22 cellular contexts compared by ENCODE assay signal in genomic region chr19:54923276-54923675, GRCh38. TPM values are rescaled to one million over a fixed set of nuclear protein-coding genes. Genes with fewer than 3 reads are reported as not detected.
A peak's percentile ranks its signal among the peaks of the same experiment; 100 is the strongest.
DNase-seq lines count a peak whose midpoint lies in the region; ATAC-seq, FAIRE-seq and TF ChIP-seq lines count a peak whose summit lies in the region.
"Had no signal": no experiment of that assay in that cellular context is flagged by ENCODE, and none has a peak within 500 bp of the region (broad histone marks: within the 10 kb centered on the region; RNA-seq: fewer than 3 reads in every experiment).

No MANE protein-coding gene starts in this region.

- no peak overlapping the region for H3K4me3 ChIP-seq in BLaER1 treated with 17β-estradiol and CSF1 and Interleukin-3, amounts not matched to agents 10 nM and 100 nM
- H3K4me3 ChIP-seq in H7 (ENCODE audit: insufficient read depth, low read depth, low read length): no peak overlapping the region
- no peak overlapping the region for H3K4me3 ChIP-seq in bronchial epithelial cell (ENCODE audit: low read depth, low read length)
- no peak overlapping the region for H3K4me3 ChIP-seq in mucosa of descending colon
- H3K4me3 ChIP-seq: GM23248 had no signal

- ATAC-seq in mucosa of descending colon: peak; percentile 18
- no peak for ATAC-seq in GM18520 (IDR thresholded peaks at IDR 0.05; ENCODE audit: unreplicated experiment)
- ATAC-seq in foreskin keratinocyte: no peak
- ATAC-seq: CD8-positive, alpha-beta T cell; HCT116; HepG2 had no signal

- FAIRE-seq in bronchial epithelial cell (lab: Jason Lieb, UNC): peak; percentile 28
- FAIRE-seq: A204.1, H54, HepG2 had no signal

- H3K27ac ChIP-seq in BLaER1 treated with 17β-estradiol and CSF1 and Interleukin-3, amounts not matched to agents 10 nM and 100 nM: no peak overlapping the region
- H3K27ac ChIP-seq in foreskin keratinocyte: no peak overlapping the region
- H3K27ac ChIP-seq in caudate nucleus (ENCODE audit: low read depth, low read length): no peak overlapping the region
- H3K27ac ChIP-seq: GM23248 had no signal

- no peaks in the 10 kb centered on the region for H4K20me1 ChIP-seq in BLaER1 treated with 17β-estradiol and CSF1 and Interleukin-3, amounts not matched to agents 10 nM and 100 nM

- H3K36me3 ChIP-seq in BLaER1 treated with 17β-estradiol and CSF1 and Interleukin-3, amounts not matched to agents 10 nM and 100 nM: no peaks in the 10 kb centered on the region
- H3K36me3 ChIP-seq in H7 (replicated peaks; ENCODE audit: control insufficient read depth, insufficient read depth, low read length) (no peaks in the 10 kb centered on the region), bronchial epithelial cell (ENCODE audit: control insufficient read depth, insufficient read depth, low read length) (no peaks in the 10 kb centered on the region), mucosa of descending colon (ENCODE audit: low read depth) (no peaks in the 10 kb centered on the region)

- peaks cover 0 to 6% (median 0%) of the 10 kb centered on the region in 11 experiments; a peak in 4 of 22 replicates for H3K27me3 ChIP-seq in BLaER1 treated with 17β-estradiol and CSF1 and Interleukin-3, amounts not matched to agents 10 nM and 100 nM
- no peaks in the 10 kb centered on the region for H3K27me3 ChIP-seq in H7 (ENCODE audit: control insufficient read depth, insufficient read depth, low read length)
- no peaks in the 10 kb centered on the region for H3K27me3 ChIP-seq in bronchial epithelial cell (ENCODE audit: control insufficient read depth, insufficient read depth, low read length)
- no peaks in the 10 kb centered on the region for H3K27me3 ChIP-seq in foreskin keratinocyte

- H3K9me3 ChIP-seq in BLaER1 treated with 17β-estradiol and CSF1 and Interleukin-3, amounts not matched to agents 10 nM and 100 nM (replicated peaks in 1 of 11): peaks cover 15 to 23% (median 17%) of the 10 kb centered on the region in 11 experiments
- peaks cover 10% of the 10 kb centered on the region for H3K9me3 ChIP-seq in mucosa of descending colon

- DNase-seq in H7: peak; percentile 7
- DNase-seq in bronchial epithelial cell (ENCODE audit: low read depth): no peak
- no peak for DNase-seq in mucosa of descending colon
- no peak for DNase-seq in foreskin keratinocyte
- no peak for DNase-seq in caudate nucleus (lab: John Stamatoyannopoulos, UW)
- no peak for DNase-seq in GM19240 (ENCODE audit: insufficient read length, low spot score)
- DNase-seq: ACHN; Calu3; CD8-positive, alpha-beta T cell; DMS79 treated with DMSO at 0.1 percent for 48 hours; GF-D8; GM23248; HFFc6; Kasumi-1; KG1 had no signal

- H3K9ac ChIP-seq in BLaER1 treated with 17β-estradiol and CSF1 and Interleukin-3, amounts not matched to agents 10 nM and 100 nM: no peak overlapping the region
- H3K9ac ChIP-seq: GM23248 had no signal

- TF ChIP-seq CTCF in bronchial epithelial cell (IDR thresholded peaks at IDR 0.05; ENCODE audit: insufficient read depth, low read length, severe bottlenecking) (no peak), mucosa of descending colon (IDR thresholded peaks at IDR 0.05) (no peak), foreskin keratinocyte (conservative IDR thresholded peaks at IDR 0.05) (no peak)

- intact Hi-C loops in mucosa of descending colon (cut with DNase I, micrococcal nuclease): no loop called here

- peaks cover 10 to 38% (median 33%) of the 10 kb centered on the region in 10 experiments for H3K4me1 ChIP-seq in BLaER1 treated with 17β-estradiol and CSF1 and Interleukin-3, amounts not matched to agents 10 nM and 100 nM
- no peaks in the 10 kb centered on the region for H3K4me1 ChIP-seq in mucosa of descending colon (ENCODE audit: low read depth)
- H3K4me1 ChIP-seq in foreskin keratinocyte: no peaks in the 10 kb centered on the region

- H3K4me2 ChIP-seq in BLaER1 treated with 17β-estradiol and CSF1 and Interleukin-3, amounts not matched to agents 10 nM and 100 nM: peak overlapping the region in 9 of 11 experiments; percentile 16 to 72 (median 46); a peak in 14 of 22 replicates

RNA-seq across cellular contexts. Expression of gene NCR1, which starts 17.3 kb away (rescaled TPM):
- total RNA-seq in H7 (2014; rRNA removed; shearing (Covaris generic)): 1.8 and 12.6 TPM in 2 replicates
- not detected in 2 replicates for total RNA-seq in bronchial epithelial cell
- under 1 TPM; 0.39 to 0.98 (median 0.73) TPM for total RNA-seq in mucosa of descending colon
- total RNA-seq in foreskin keratinocyte: not detected in 2 replicates
- polyA plus RNA-seq in foreskin keratinocyte: not detected in 2 replicates
- total RNA-seq: Calu3, GM23248, HepG2, HFFc6 had no signal
- polyA plus RNA-seq: BJ, GM23248, HepG2 had no signal

RNA-seq across cellular contexts. Expression of gene NLRP7, which starts 24.1 kb away (rescaled TPM):
- total RNA-seq in H7 (2014; rRNA removed; shearing (Covaris generic)): 1.9 and 3.2 TPM in 2 replicates
- 0.13 TPM in 1 of 2 replicates, not detected in the other for total RNA-seq in bronchial epithelial cell
- under 1 TPM in 1 of 3 donors, not detected in 2; 0.12 TPM for total RNA-seq in mucosa of descending colon
- not detected in 2 replicates for total RNA-seq in foreskin keratinocyte
- polyA plus RNA-seq in foreskin keratinocyte: not detected in 2 replicates
- total RNA-seq: Calu3; CD8-positive, alpha-beta T cell; GM23248; HepG2; HFFc6 had no signal
- polyA plus RNA-seq: BJ, GM23248, HepG2 had no signal

RNA-seq across cellular contexts. Expression of gene NLRP2, which starts 42.9 kb away (rescaled TPM):
- 1.0 and 1.3 TPM in 2 replicates for total RNA-seq in H7 (2014; rRNA removed; shearing (Covaris generic))
- 9.0 and 36.7 TPM in 2 replicates for total RNA-seq in bronchial epithelial cell
- total RNA-seq in mucosa of descending colon: 10 to 100 TPM in 1 of 3 donors, 1 to 10 TPM in 2; 2.1 to 10.7 (median 6.3) TPM
- total RNA-seq in foreskin keratinocyte: 2.4 and 10.7 TPM in 2 replicates
- 1.4 and 7.3 TPM in 2 replicates for polyA plus RNA-seq in foreskin keratinocyte
- total RNA-seq: GM23248, HepG2 had no signal
- polyA plus RNA-seq: BJ, GM23248, HepG2 had no signal

RNA-seq across cellular contexts. Expression of gene FCAR, which starts 49.2 kb away (rescaled TPM):
- not detected in 2 replicates for total RNA-seq in H7 (2014; rRNA removed; shearing (Covaris generic))
- total RNA-seq in bronchial epithelial cell (not detected in 2 replicates), mucosa of descending colon (1 to 10 TPM in 1 of 3 donors, under 1 TPM in 1, not detected in 1; 0.76 to 1.2 TPM), foreskin keratinocyte (not detected in 2 replicates)
- not detected in 2 replicates for polyA plus RNA-seq in foreskin keratinocyte
- total RNA-seq: Calu3, GM23248, HepG2, HFFc6 had no signal
- polyA plus RNA-seq: BJ, GM23248, HepG2 had no signal
